In genomic region chr9:98751210-98751609, GRCh38 we compare ENCODE assay signal across 22 cellular contexts. TPM values are rescaled to one million over a fixed set of nuclear protein-coding genes. Genes with fewer than 3 reads are reported as not detected.
DNase-seq lines count a peak whose midpoint lies in the region; TF ChIP-seq lines count a peak whose summit lies in the region.
"Had no signal": no experiment of that assay in that cellular context is flagged by ENCODE, and none has a peak within 500 bp of the region (broad histone marks: within the 10 kb centered on the region; RNA-seq: fewer than 3 reads in every experiment).

No MANE protein-coding gene starts in this region.

- POLR2A ChIA-PET in MCF 10A (lab: Yijun Ruan, JAX) = no interaction called here

- CTCF ChIA-PET in MCF 10A (lab: Yijun Ruan, JAX) = interaction anchor here (0.6 to 1.7 kb wide), 3 partner anchors 24 to 1360 kb away, joined by 3 to 5 read pairs (median 3); no protein-coding TSS in a partner anchor

- H3K9me3 Mint-ChIP-seq in MCF 10A (ENCODE audit: unreplicated experiment) = no peaks in the 10 kb centered on the region
- H3K9me3 Mint-ChIP-seq: CD4-positive, alpha-beta T cell; CD8-positive, alpha-beta T cell had no signal

- no peak overlapping the region for H3K4me3 Mint-ChIP-seq in MCF 10A (ENCODE audit: unreplicated experiment)
- H3K4me3 Mint-ChIP-seq: B cell; CD4-positive, alpha-beta T cell; CD8-positive, alpha-beta T cell had no signal

- TF ChIP-seq EP300 in esophagus muscularis mucosa (IDR thresholded peaks at IDR 0.05) = no peak

- TF ChIP-seq CTCF in HL-60 (IDR thresholded peaks at IDR 0.05; ENCODE audit: insufficient read depth, low read length) (no peak), esophagus muscularis mucosa (IDR thresholded peaks at IDR 0.05) (no peak), vagina (IDR thresholded peaks at IDR 0.05) (no peak), MCF 10A (IDR thresholded peaks at IDR 0.05; ENCODE audit: unreplicated experiment) (no peak), hepatocyte (IDR thresholded peaks at IDR 0.05; ENCODE audit: poor library complexity) (no peak)

- WGBS in esophagus muscularis mucosa = 89% methylated on average over 2 of the region's 2 CpGs
- WGBS in hepatocyte (ENCODE audit: low lambda C conversion rate, missing lambda C conversion rate) = 93% methylated on average over 2 of the region's 2 CpGs

- peak overlapping the region; percentile 80 for H3K27ac ChIP-seq in HL-60 (replicated peaks)
- no peak overlapping the region for H3K27ac ChIP-seq in esophagus muscularis mucosa (replicated peaks in 1 of 4)
- no peak overlapping the region for H3K27ac ChIP-seq in vagina
- H3K27ac ChIP-seq in hepatocyte = no peak overlapping the region
- H3K27ac ChIP-seq: 22Rv1; A549; BLaER1 treated with 17β-estradiol and CSF1 and Interleukin-3, amounts not matched to agents 10 nM and 100 nM; C4-2B had no signal

- no peaks in the 10 kb centered on the region for H3K4me1 ChIP-seq in esophagus muscularis mucosa
- H3K4me1 ChIP-seq in vagina = no peaks in the 10 kb centered on the region
- H3K4me1 ChIP-seq in hepatocyte (ENCODE audit: insufficient read depth) = no peaks in the 10 kb centered on the region

- no peaks in the 10 kb centered on the region for H3K27me3 Mint-ChIP-seq in MCF 10A (ENCODE audit: insufficient read depth, unreplicated experiment)
- H3K27me3 Mint-ChIP-seq: B cell; CD4-positive, alpha-beta T cell had no signal

- intact Hi-C loops in esophagus muscularis mucosa (cut with DNase I) = no loop called here
- intact Hi-C loops in vagina (cut with DNase I) = no loop called here
- intact Hi-C loops in MCF 10A (cut with micrococcal nuclease) = no loop called here

- no peak overlapping the region for H3K4me3 ChIP-seq in HL-60 (replicated peaks; ENCODE audit: insufficient read depth, low read length)
- H3K4me3 ChIP-seq in esophagus muscularis mucosa = no peak overlapping the region
- H3K4me3 ChIP-seq in vagina = no peak overlapping the region
- no peak overlapping the region for H3K4me3 ChIP-seq in hepatocyte
- H3K4me3 ChIP-seq: A549; BLaER1 treated with 17β-estradiol and CSF1 and Interleukin-3, amounts not matched to agents 10 nM and 100 nM; GM12878 had no signal

- DNase-seq in HL-60 (ENCODE audit: low read depth in 1 of 2, low spot score in 1 of 2) (no peak), esophagus muscularis mucosa (ENCODE audit: extremely low spot score) (peak; percentile 60), vagina (ENCODE audit: extremely low spot score in 2 of 2) (peak; percentile 58 to 76), MCF 10A (ENCODE audit: unreplicated experiment) (no peak), hepatocyte (ENCODE audit: low spot score) (no peak)
- DNase-seq: CD4-positive, alpha-beta T cell; CD8-positive, alpha-beta T cell; COR-L47; DMS 273 treated with DMSO at 0.1 percent for 48 hours; DMS153; DMS53; DMS79; DND-41; EL; GDM1 had no signal

- H3K9me2 ChIP-seq in hepatocyte (replicated peaks; ENCODE audit: insufficient read depth) = no peaks in the 10 kb centered on the region

- H3K79me2 ChIP-seq in hepatocyte = no peaks in the 10 kb centered on the region

- H3K4me1 Mint-ChIP-seq in MCF 10A (ENCODE audit: insufficient read depth, unreplicated experiment) = no peaks in the 10 kb centered on the region
- H3K4me1 Mint-ChIP-seq: B cell had no signal

- H3K27me3 ChIP-seq in HL-60 (ENCODE audit: insufficient read depth, poor library complexity, severe bottlenecking) (no peaks in the 10 kb centered on the region), esophagus muscularis mucosa (no peaks in the 10 kb centered on the region), vagina (no peaks in the 10 kb centered on the region), hepatocyte (no peaks in the 10 kb centered on the region)
- H3K27me3 ChIP-seq: BLaER1 treated with 17β-estradiol and CSF1 and Interleukin-3, amounts not matched to agents 10 nM and 100 nM had no signal

- TF ChIP-seq POLR2A in esophagus muscularis mucosa (IDR thresholded peaks at IDR 0.05; ENCODE audit: low read depth) = no peak
- TF ChIP-seq POLR2A in vagina (IDR thresholded peaks at IDR 0.05) = no peak

- no peak overlapping the region for H3K4me2 ChIP-seq in hepatocyte
- H3K4me2 ChIP-seq: A549; BLaER1 treated with 17β-estradiol and CSF1 and Interleukin-3, amounts not matched to agents 10 nM and 100 nM had no signal

- H3K36me3 ChIP-seq in esophagus muscularis mucosa (peaks cover 19 to 92% (median 59%) of the 10 kb centered on the region in 4 donors), vagina (peaks cover 0 to 22% of the 10 kb centered on the region in 2 donors), hepatocyte (replicated peaks; ENCODE audit: insufficient read depth, low read depth) (no peaks in the 10 kb centered on the region)

- peaks cover 25% of the 10 kb centered on the region for H3K36me3 Mint-ChIP-seq in MCF 10A (ENCODE audit: insufficient read depth, unreplicated experiment)

- no peak overlapping the region for H3K27ac Mint-ChIP-seq in MCF 10A (ENCODE audit: low read depth, unreplicated experiment)
- H3K27ac Mint-ChIP-seq: B cell; CD4-positive, alpha-beta T cell; CD8-positive, alpha-beta T cell had no signal

- BruUV-seq in MCF 10A (replicated peaks; lab: Mats Ljungman, UMichigan) = no TSS peak

- no peaks in the 10 kb centered on the region for H4K20me1 ChIP-seq in hepatocyte (ENCODE audit: insufficient read depth, poor library complexity, severe bottlenecking)

- H2AFZ ChIP-seq in hepatocyte = no peak overlapping the region

- no peaks in the 10 kb centered on the region for H3K9me3 ChIP-seq in esophagus muscularis mucosa
- no peaks in the 10 kb centered on the region for H3K9me3 ChIP-seq in vagina
- no peaks in the 10 kb centered on the region for H3K9me3 ChIP-seq in hepatocyte (ENCODE audit: low read depth)
- H3K9me3 ChIP-seq: A549; BLaER1 treated with 17β-estradiol and CSF1 and Interleukin-3, amounts not matched to agents 10 nM and 100 nM had no signal

RNA-seq across cellular contexts. Expression of gene GABBR2, which starts 42.5 kb away (rescaled TPM):
- under 1 TPM in 2 of 4 donors, not detected in 2; 0.17 to 0.26 TPM for total RNA-seq in esophagus muscularis mucosa
- total RNA-seq in vagina = not detected
- not detected in 2 replicates for total RNA-seq in MCF 10A (2022)
- total RNA-seq in hepatocyte = 0.20 and 0.52 TPM in 2 replicates
- 0.28 and 1.3 TPM in 2 replicates for polyA plus RNA-seq in hepatocyte
- total RNA-seq: B cell; CD4-positive, alpha-beta T cell; CD8-positive, alpha-beta T cell; G401 had no signal

RNA-seq across cellular contexts. Expression of gene ANKS6, which starts 45.1 kb away (rescaled TPM):
- 10 to 100 TPM; 15.8 to 31.4 (median 23.6) TPM for total RNA-seq in esophagus muscularis mucosa
- 10.8 TPM for total RNA-seq in vagina
- total RNA-seq in MCF 10A (2022) = 21.2 and 21.8 TPM in 2 replicates
- total RNA-seq in hepatocyte = 22.9 and 24.6 TPM in 2 replicates
- 21.3 and 23.5 TPM in 2 replicates for polyA plus RNA-seq in hepatocyte

RNA-seq across cellular contexts. Expression of gene GALNT12, which starts 56.3 kb away (rescaled TPM):
- 10 to 100 TPM; 12.4 to 22.4 (median 16.2) TPM for total RNA-seq in esophagus muscularis mucosa
- total RNA-seq in vagina = 5.4 TPM
- not detected in 2 replicates for total RNA-seq in MCF 10A (2022)
- total RNA-seq in hepatocyte = 13.0 and 16.4 TPM in 2 replicates
- 13.9 and 17.2 TPM in 2 replicates for polyA plus RNA-seq in hepatocyte

Comparison
In these comparisons a context has a peak if more than half of its experiments do, and no peak if none do; other contexts are left out.
1. DNase-seq: peak in esophagus muscularis mucosa (single experiment) and vagina (2 of 2); none in HL-60 (0 of 2), MCF 10A (single experiment) and hepatocyte (single experiment).